ENCODE assay signal across 8 cellular contexts in the genomic region with DNA sequence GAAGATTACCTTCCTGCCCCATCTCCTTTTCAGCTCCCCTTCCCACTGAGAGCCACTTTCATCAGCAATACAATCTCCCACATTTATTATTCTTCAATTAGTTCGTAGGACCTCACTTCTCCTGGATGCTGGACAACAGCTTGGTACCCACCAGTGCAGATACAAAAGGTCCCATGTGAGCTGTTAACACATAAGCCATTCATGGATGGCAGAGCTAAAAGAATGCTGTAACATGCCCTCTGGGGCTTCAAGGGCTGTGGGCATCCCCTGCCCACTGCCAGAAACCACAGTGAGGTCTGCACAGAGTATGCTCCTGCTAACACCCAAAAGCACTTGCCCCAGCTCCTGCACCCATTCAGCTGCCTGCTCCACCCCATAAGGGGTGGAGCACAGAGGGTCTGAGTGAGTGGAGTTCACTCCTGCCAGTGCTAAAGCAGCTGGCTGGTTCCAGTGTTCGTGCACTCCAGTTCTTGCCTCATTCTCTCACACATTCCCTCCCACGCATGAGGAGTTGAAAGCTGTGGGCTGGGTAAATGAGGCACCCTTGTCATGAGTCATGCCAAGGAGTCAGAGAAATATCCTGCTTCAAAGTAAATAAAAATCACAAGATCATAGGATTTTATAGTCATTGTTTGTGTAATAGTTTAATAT.
DNase-seq lines count a peak whose midpoint lies in the region; ATAC-seq lines count a peak whose summit lies in the region.

No MANE protein-coding gene starts in this region.

- H3K27me3 Mint-ChIP-seq in activated CD4-positive, alpha-beta T cell treated with anti-CD3 and anti-CD28 coated beads, Interleukin-2, amount 10 ng/mL, durations not matched to agents 7 days and 5 days: no peaks in the 10 kb centered on the region

- no peaks in the 10 kb centered on the region for H3K36me3 Mint-ChIP-seq in activated CD4-positive, alpha-beta T cell treated with anti-CD3 and anti-CD28 coated beads, Interleukin-2, amount 10 ng/mL, durations not matched to agents 7 days and 5 days (ENCODE audit: low read depth)

- POLR2A ChIA-PET in activated CD4-positive, alpha-beta T cell treated with anti-CD3 and anti-CD28 coated beads, Interleukin-2, amount 10 ng/mL, durations not matched to agents 7 days and 5 days (lab: Charles Lee): no interaction called here

- H3K9me3 Mint-ChIP-seq in activated CD4-positive, alpha-beta T cell treated with anti-CD3 and anti-CD28 coated beads, Interleukin-2, amount 10 ng/mL, durations not matched to agents 7 days and 5 days: no peaks in the 10 kb centered on the region

- CTCF ChIA-PET in activated CD4-positive, alpha-beta T cell treated with anti-CD3 and anti-CD28 coated beads, Interleukin-2, amount 10 ng/mL, durations not matched to agents 7 days and 5 days (lab: Charles Lee): interaction anchor here (0.8 kb wide), 1 partner anchor 19 kb away, joined by 4 read pairs; no protein-coding TSS in a partner anchor

- ATAC-seq in GM18858 (IDR thresholded peaks at IDR 0.05; ENCODE audit: unreplicated experiment) (peak; percentile 82), HG02763 (IDR thresholded peaks at IDR 0.05; ENCODE audit: unreplicated experiment) (peak; percentile 86)

- H3K4me3 Mint-ChIP-seq in activated CD4-positive, alpha-beta T cell treated with anti-CD3 and anti-CD28 coated beads, Interleukin-2, amount 10 ng/mL, durations not matched to agents 7 days and 5 days: no peak overlapping the region

- DNase-seq in OCI-M1 (lab: John Stamatoyannopoulos, UW) (peak; percentile 90), kidney tubule cell (ENCODE audit: low spot score) (peak; percentile 89), NCI-H187 treated with DMSO at 0.1 percent for 48 hours (lab: John Stamatoyannopoulos, UW) (no peak), activated gamma-delta T cell (lab: John Stamatoyannopoulos, UW) (no peak), hippocampal formation (lab: John Stamatoyannopoulos, UW) (no peak)
- DNase-seq in activated CD4-positive, alpha-beta T cell treated with anti-CD3 and anti-CD28 coated beads, Interleukin-2, amount 10 ng/mL, durations not matched to agents 7 days and 5 days: no peak

- H3K27ac Mint-ChIP-seq in activated CD4-positive, alpha-beta T cell treated with anti-CD3 and anti-CD28 coated beads, Interleukin-2, amount 10 ng/mL, durations not matched to agents 7 days and 5 days: no peak overlapping the region

- no peaks in the 10 kb centered on the region for H3K4me1 Mint-ChIP-seq in activated CD4-positive, alpha-beta T cell treated with anti-CD3 and anti-CD28 coated beads, Interleukin-2, amount 10 ng/mL, durations not matched to agents 7 days and 5 days

Comparison
In these comparisons a context has a peak if more than half of its experiments do, and no peak if none do; other contexts are left out.
1. DNase-seq: peak in OCI-M1 (single experiment) and kidney tubule cell (single experiment); none in NCI-H187 treated with DMSO at 0.1 percent for 48 hours (single experiment), activated gamma-delta T cell (single experiment), activated CD4-positive, alpha-beta T cell treated with anti-CD3 and anti-CD28 coated beads, Interleukin-2, amount 10 ng/mL, durations not matched to agents 7 days and 5 days (single experiment) and hippocampal formation (0 of 2).